In the genomic region with DNA sequence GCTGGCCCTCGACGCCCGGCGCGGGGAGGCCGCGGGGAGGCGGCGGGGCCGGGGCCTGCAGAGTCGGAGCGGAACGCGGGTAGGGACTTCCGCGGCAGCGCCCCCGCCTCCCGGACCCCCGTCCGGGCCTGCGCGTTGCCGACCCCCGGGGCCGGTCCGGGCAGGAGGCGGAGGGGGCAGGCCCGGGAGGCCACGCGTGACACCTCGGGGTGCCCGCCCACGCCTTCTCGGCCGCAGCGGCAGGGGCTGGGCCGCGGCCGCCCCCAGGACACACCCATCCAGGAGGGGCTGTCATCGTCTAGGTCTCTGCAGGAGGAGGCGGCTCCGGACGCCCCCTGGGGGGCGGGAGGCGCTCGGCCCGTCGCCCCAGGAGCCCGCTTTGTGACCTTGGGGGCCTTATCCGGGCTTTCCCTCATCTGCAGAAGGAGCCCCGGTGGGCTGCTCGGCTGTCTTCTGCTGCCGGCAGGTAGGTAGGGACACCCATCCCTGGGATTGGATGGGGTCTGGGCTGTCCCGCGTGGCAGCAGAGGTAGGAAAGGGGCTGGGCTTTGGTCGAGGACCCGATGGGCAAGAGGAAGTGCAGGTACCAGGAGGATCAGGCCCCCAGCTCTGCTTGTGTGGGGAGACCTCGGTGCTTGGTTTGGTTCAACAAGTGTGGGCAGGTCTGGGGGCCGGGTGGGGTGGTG, we compare ENCODE assay signal across 8 cellular contexts. TPM values are rescaled to one million over a fixed set of nuclear protein-coding genes. Genes with fewer than 3 reads are reported as not detected.
DNase-seq lines count a peak whose midpoint lies in the region; ATAC-seq and TF ChIP-seq lines count a peak whose summit lies in the region.

No MANE protein-coding gene starts in this region.

- H3K27ac Mint-ChIP-seq in stimulated activated effector memory CD8-positive, alpha-beta T cell treated with anti-CD3 and anti-CD28 coated beads, Interleukin-12 subunit alpha, Interleukin-12 subunit beta, amount 100 ng/mL, for 72 hours = peak overlapping the region; percentile 90

- intact Hi-C loops in dorsolateral prefrontal cortex (cut with DNase I) (loop anchor here (1.0 to 5.0 kb wide), 5 partner anchors 48 to 90 kb away; a partner anchor contains a TSS), mucosa of descending colon (cut with DNase I, micrococcal nuclease) (no loop called here)

- H3K27me3 ChIP-seq in dorsolateral prefrontal cortex = no peaks in the 10 kb centered on the region

- TF ChIP-seq CTCF in GM12874 (IDR thresholded peaks at IDR 0.05; ENCODE audit: insufficient read depth, low read depth, low read length) (peak; percentile 72), dorsolateral prefrontal cortex (IDR thresholded peaks at IDR 0.05 in 54 of 56, conservative IDR thresholded peaks at IDR 0.05 in 2 of 56; ENCODE audit: low read depth in 1 of 56, partially characterized antibody in 56 of 56) (peak in 1 of 56 donors; percentile 11), mucosa of descending colon (IDR thresholded peaks at IDR 0.05) (no peak)

- H3K4me3 ChIP-seq in dorsolateral prefrontal cortex (peak overlapping the region; percentile 63 to 99 (median 84)), mucosa of descending colon (peak overlapping the region; percentile 57)

- no peaks in the 10 kb centered on the region for H3K36me3 ChIP-seq in mucosa of descending colon (ENCODE audit: low read depth)

- H3K27ac ChIP-seq in dorsolateral prefrontal cortex = peak overlapping the region in 35 of 59 donors; percentile 7 to 86 (median 51)

- peak overlapping the region; percentile 82 for H3K4me3 Mint-ChIP-seq in stimulated activated effector memory CD8-positive, alpha-beta T cell treated with anti-CD3 and anti-CD28 coated beads, Interleukin-12 subunit alpha, Interleukin-12 subunit beta, amount 100 ng/mL, for 72 hours

- H3K4me1 ChIP-seq in mucosa of descending colon (ENCODE audit: low read depth) = peaks cover 8% of the 10 kb centered on the region

- H3K9me3 ChIP-seq in mucosa of descending colon = no peaks in the 10 kb centered on the region

- DNase-seq in KG1 (lab: John Stamatoyannopoulos, UW) = peak; percentile 23
- DNase-seq in activated CD4-positive, alpha-beta T cell treated with anti-CD3 and anti-CD28 coated beads for 1 hour = peak; percentile 25
- peak in 1 of 10 donors; percentile 47 for DNase-seq in dorsolateral prefrontal cortex
- peak; percentile 22 to 73 (median 60) for DNase-seq in mucosa of descending colon
- DNase-seq in stimulated activated effector memory CD8-positive, alpha-beta T cell treated with anti-CD3 and anti-CD28 coated beads, Interleukin-12 subunit alpha, Interleukin-12 subunit beta, amount 100 ng/mL, for 72 hours (ENCODE audit: low spot score in 2 of 2) = peak; percentile 46 to 84
- DNase-seq in inferior parietal cortex (ENCODE audit: extremely low spot score) = no peak

- peaks cover 41% of the 10 kb centered on the region for H3K4me1 Mint-ChIP-seq in stimulated activated effector memory CD8-positive, alpha-beta T cell treated with anti-CD3 and anti-CD28 coated beads, Interleukin-12 subunit alpha, Interleukin-12 subunit beta, amount 100 ng/mL, for 72 hours

- peak; percentile 76 for ATAC-seq in GM21737 (IDR thresholded peaks at IDR 0.05; ENCODE audit: unreplicated experiment)
- peak; percentile 63 for ATAC-seq in mucosa of descending colon
- peak; percentile 85 for ATAC-seq in stimulated activated effector memory CD8-positive, alpha-beta T cell treated with anti-CD3 and anti-CD28 coated beads, Interleukin-12 subunit alpha, Interleukin-12 subunit beta, amount 100 ng/mL, for 72 hours

- peaks cover 22% of the 10 kb centered on the region for H3K36me3 Mint-ChIP-seq in stimulated activated effector memory CD8-positive, alpha-beta T cell treated with anti-CD3 and anti-CD28 coated beads, Interleukin-12 subunit alpha, Interleukin-12 subunit beta, amount 100 ng/mL, for 72 hours

- H3K9me3 Mint-ChIP-seq in stimulated activated effector memory CD8-positive, alpha-beta T cell treated with anti-CD3 and anti-CD28 coated beads, Interleukin-12 subunit alpha, Interleukin-12 subunit beta, amount 100 ng/mL, for 72 hours = no peaks in the 10 kb centered on the region

RNA-seq across cellular contexts. Expression of a gene that starts 0.6 kb away (rescaled TPM):
- total RNA-seq in dorsolateral prefrontal cortex (10 to 100 TPM; 25.1 to 74.8 (median 37.0) TPM), mucosa of descending colon (10 to 100 TPM; 22.3 to 40.9 (median 24.1) TPM)

RNA-seq across cellular contexts. Expression of a gene that starts 22.3 kb away (rescaled TPM):
- total RNA-seq in dorsolateral prefrontal cortex (10 to 100 TPM; 19.7 to 52.7 (median 27.1) TPM), mucosa of descending colon (10 to 100 TPM in 1 of 3 donors, 1 to 10 TPM in 1, under 1 TPM in 1; 0.84 to 19.9 (median 1.4) TPM)

RNA-seq across cellular contexts. Expression of a gene that starts 47.9 kb away (rescaled TPM):
- total RNA-seq in dorsolateral prefrontal cortex (10 to 100 TPM; 24.0 to 46.8 (median 35.2) TPM), mucosa of descending colon (10 to 100 TPM; 24.5 to 38.5 (median 26.2) TPM)

Comparison
In these comparisons a context has a peak if more than half of its experiments do, and no peak if none do; other contexts are left out.
1. intact Hi-C loops: an anchor here in dorsolateral prefrontal cortex (1.0 to 5.0 kb wide); none called in mucosa of descending colon.